Comparison of ENCODE assay signal across 11 cellular contexts in the genomic region with DNA sequence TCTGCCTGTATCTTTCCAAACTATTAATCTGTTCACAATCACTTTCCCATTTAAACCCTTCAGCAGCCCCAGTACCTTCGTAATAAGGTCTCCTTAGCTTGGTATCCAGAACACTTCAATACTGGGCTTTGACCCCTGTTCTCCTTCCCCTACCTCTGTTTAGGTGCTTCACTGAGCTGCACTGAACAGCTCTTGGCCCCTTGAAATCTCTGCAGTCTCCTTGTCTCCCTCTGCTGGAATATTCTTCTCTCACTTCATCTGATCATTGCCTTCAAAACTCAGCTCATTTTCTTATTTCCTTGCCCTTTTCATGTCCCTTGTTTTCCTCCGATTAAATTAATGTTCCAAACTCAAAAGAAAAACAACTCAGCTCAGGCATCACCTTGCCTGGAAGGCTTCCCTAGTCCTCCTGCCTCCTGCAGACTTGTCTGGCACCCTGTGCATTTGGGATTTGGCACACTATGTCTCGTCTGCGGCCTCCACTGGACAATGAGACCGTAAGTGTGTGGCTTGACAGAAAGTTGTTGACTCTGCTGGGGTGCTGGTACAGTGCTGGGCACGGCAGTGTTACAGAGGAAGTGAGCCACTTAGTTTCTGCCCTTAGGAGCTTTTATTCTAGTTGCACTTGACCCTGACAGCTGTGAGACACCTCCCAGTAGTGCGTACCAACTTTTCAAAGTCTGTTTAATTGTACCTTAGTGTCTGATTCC. TPM values are rescaled to one million over a fixed set of nuclear protein-coding genes. Genes with fewer than 3 reads are reported as not detected.
DNase-seq lines count a peak whose midpoint lies in the region; ATAC-seq and TF ChIP-seq lines count a peak whose summit lies in the region.
"Not testable (repeated sequence)": the region's sequence is repeated elsewhere in the genome, so short reads cannot be mapped to it uniquely, and the experiment has no call there.
"Had no signal": no experiment of that assay in that cellular context is flagged by ENCODE, and none has a peak within 500 bp of the region (broad histone marks: within the 10 kb centered on the region; RNA-seq: fewer than 3 reads in every experiment).

No MANE protein-coding gene starts in this region.

- H3K4me3 ChIP-seq in DND-41 (ENCODE audit: low read depth in 1 of 2, low read length in 2 of 2); cardiac muscle cell; mesendoderm (ENCODE audit: low read length); psoas muscle; thyroid gland (replicated peaks in 1 of 3): not testable (repeated sequence)

- CTCF ChIA-PET in WTC11 (lab: Charles Lee), result not testable (repeated sequence)

- not testable (repeated sequence) for H4K20me1 ChIP-seq in DND-41 (ENCODE audit: insufficient read depth, low read length)

- H3K27ac Mint-ChIP-seq in WTC11, result peak overlapping the region; percentile 81; the same call in 1 of the 2 replicates
- H3K27ac Mint-ChIP-seq in chondrocyte (ENCODE audit: unreplicated experiment), result peak overlapping the region; percentile 56

- H3K27me3 Mint-ChIP-seq in WTC11 (ENCODE audit: low read depth); chondrocyte (ENCODE audit: low read depth): not testable (repeated sequence)

- peak overlapping the region; percentile 42 for H3K56ac ChIP-seq in mesendoderm (ENCODE audit: low read length)

- H4K5ac ChIP-seq in mesendoderm (ENCODE audit: low read length), result not testable (repeated sequence)

- not testable (repeated sequence) for ATAC-seq in DND-41 (ENCODE audit: insufficient read depth, low read depth); WTC11; psoas muscle

- H3K36me3 ChIP-seq in DND-41 (ENCODE audit: insufficient read depth, low read length) (peaks cover 16% of the 10 kb centered on the region), psoas muscle (ENCODE audit: insufficient read depth in 1 of 2, low read depth in 1 of 2) (peaks cover 0 to 13% of the 10 kb centered on the region in 2 donors)
- H3K36me3 ChIP-seq in cardiac muscle cell; mesendoderm (ENCODE audit: control insufficient read depth, insufficient read depth, low read length); thyroid gland: not testable (repeated sequence)

- H2AFZ ChIP-seq in DND-41 (ENCODE audit: low read depth, low read length), result not testable (repeated sequence)

- TF ChIP-seq POLR2A in thyroid gland (IDR thresholded peaks at IDR 0.05), result not testable (repeated sequence)

- not testable (repeated sequence) for H3K4me2 ChIP-seq in DND-41 (ENCODE audit: insufficient read depth, low read length); mesendoderm (ENCODE audit: low read length)

- not testable (repeated sequence) for DNase-seq in DND-41; WTC11 (ENCODE audit: low spot score); chondrocyte (ENCODE audit: low spot score); mesendoderm; psoas muscle
- peak; percentile 8 for DNase-seq in MV-4-11 (lab: John Stamatoyannopoulos, UW)
- peak in 1 of 2 donors; percentile 13 for DNase-seq in cardiac muscle cell (ENCODE audit: low read depth in 1 of 2, low spot score in 1 of 2)
- DNase-seq in thyroid gland, result peak; percentile 77 to 81

- H3K4me3 Mint-ChIP-seq in WTC11; chondrocyte (ENCODE audit: unreplicated experiment): not testable (repeated sequence)

- WGBS in mesendoderm (ENCODE audit: extremely low coverage, insufficient coverage, low lambda C conversion rate), result no CpG with 5 or more reads among the region's 7 CpGs
- WGBS in psoas muscle, 3 donors, result 32 to 38% (median 36%) methylated on average over 6 of the region's 7 CpGs
- 16 to 19% methylated on average over 6 to 7 of the region's 7 CpGs for WGBS in thyroid gland, 2 donors

- POLR2A ChIA-PET in WTC11 (lab: Charles Lee), result interaction anchor here (0.7 kb wide), 1 partner anchor 281 kb away, joined by 3 read pairs; no protein-coding TSS in a partner anchor

- not testable (repeated sequence) for H3K27ac ChIP-seq in DND-41 (ENCODE audit: low read length); mesendoderm (ENCODE audit: low read depth, low read length)
- H3K27ac ChIP-seq in cardiac muscle cell, result peak overlapping the region; percentile 79
- peak overlapping the region; percentile 50 for H3K27ac ChIP-seq in psoas muscle
- H3K27ac ChIP-seq in thyroid gland, result peak overlapping the region; percentile 54 to 70 (median 69)

- H3K36me3 Mint-ChIP-seq in WTC11, result peaks cover 10% of the 10 kb centered on the region
- not testable (repeated sequence) for H3K36me3 Mint-ChIP-seq in chondrocyte (ENCODE audit: low read depth)

- H2BK15ac ChIP-seq in mesendoderm (replicated peaks; ENCODE audit: low read depth), result not testable (repeated sequence)

- H2BK5ac ChIP-seq in mesendoderm (ENCODE audit: low read length), result not testable (repeated sequence)

- H4K8ac ChIP-seq in mesendoderm (ENCODE audit: low read depth, low read length), result not testable (repeated sequence)

- H3K18ac ChIP-seq in mesendoderm (ENCODE audit: low read length), result not testable (repeated sequence)

- not testable (repeated sequence) for H3K27me3 ChIP-seq in DND-41 (ENCODE audit: insufficient read depth, low read length, poor library complexity); cardiac muscle cell; mesendoderm (ENCODE audit: insufficient read depth, low read length, poor library complexity); psoas muscle (ENCODE audit: insufficient read depth in 3 of 3, low read length in 2 of 3); thyroid gland

- H2AK5ac ChIP-seq in mesendoderm (ENCODE audit: low read length), result not testable (repeated sequence)

- not testable (repeated sequence) for H3K23ac ChIP-seq in mesendoderm (ENCODE audit: low read length)

- not testable (repeated sequence) for H2BK120ac ChIP-seq in mesendoderm (ENCODE audit: low read depth, low read length)

- H3K4ac ChIP-seq in mesendoderm (ENCODE audit: low read depth, low read length), result not testable (repeated sequence)

- not testable (repeated sequence) for H3K79me1 ChIP-seq in mesendoderm (ENCODE audit: low read length)

- not testable (repeated sequence) for H3K9ac ChIP-seq in DND-41 (ENCODE audit: low read depth, low read length); mesendoderm (ENCODE audit: low read length)

- H3K9me3 ChIP-seq in DND-41 (ENCODE audit: insufficient read depth, low read length, severe bottlenecking); cardiac muscle cell (ENCODE audit: low read depth); psoas muscle; thyroid gland: not testable (repeated sequence)

- peaks cover 52% of the 10 kb centered on the region for H3K4me1 Mint-ChIP-seq in WTC11
- H3K4me1 Mint-ChIP-seq in chondrocyte (ENCODE audit: low read depth), result peaks cover 49% of the 10 kb centered on the region

- intact Hi-C loops in psoas muscle (cut with DNase I), result loop anchor here in 1 of 2 donors (5.0 kb wide), 1 partner anchor 533 kb away; no protein-coding TSS in a partner anchor
- intact Hi-C loops in thyroid gland (cut with DNase I), result not testable (repeated sequence)

- H3K9me3 Mint-ChIP-seq in WTC11; chondrocyte (ENCODE audit: low read depth): not testable (repeated sequence)

- peak; percentile 17 for TF ChIP-seq CTCF in DND-41 (IDR thresholded peaks at IDR 0.05; ENCODE audit: borderline replicate concordance, extremely low read depth, low read length, poor library complexity, severe bottlenecking)
- not testable (repeated sequence) for TF ChIP-seq CTCF in WTC11 (IDR thresholded peaks at IDR 0.05)
- peak; percentile 68 for TF ChIP-seq CTCF in chondrocyte (IDR thresholded peaks at IDR 0.05)
- peak; percentile 18 for TF ChIP-seq CTCF in cardiac muscle cell (IDR thresholded peaks at IDR 0.05; ENCODE audit: low read depth, low read length)
- peak; percentile 6 for TF ChIP-seq CTCF in psoas muscle (IDR thresholded peaks at IDR 0.05)
- TF ChIP-seq CTCF in thyroid gland (IDR thresholded peaks at IDR 0.05), result peak in 1 of 6 experiments; percentile 22

- peaks cover 80% of the 10 kb centered on the region for H3K79me2 ChIP-seq in DND-41 (ENCODE audit: insufficient read depth, low read length)
- H3K79me2 ChIP-seq in mesendoderm (ENCODE audit: control insufficient read depth, insufficient read depth, low read length), result peaks cover 33% of the 10 kb centered on the region

- peaks cover 32% of the 10 kb centered on the region for H3K4me1 ChIP-seq in DND-41 (ENCODE audit: insufficient read depth, low read length)
- peaks cover 28% of the 10 kb centered on the region for H3K4me1 ChIP-seq in cardiac muscle cell (ENCODE audit: low read depth)
- H3K4me1 ChIP-seq in mesendoderm (ENCODE audit: control insufficient read depth, low read depth, low read length), result not testable (repeated sequence)
- H3K4me1 ChIP-seq in psoas muscle, result peaks cover 44% of the 10 kb centered on the region
- peaks cover 30 to 47% of the 10 kb centered on the region in 2 donors for H3K4me1 ChIP-seq in thyroid gland

RNA-seq across cellular contexts. Expression of a gene that starts 4.2 kb away (rescaled TPM):
- 44.6 to 51.0 TPM (median 45.2 TPM) in 3 replicates for total RNA-seq in WTC11 (2021)
- 78.7 to 92.6 TPM (median 91.3 TPM) in 3 replicates for total RNA-seq in chondrocyte
- total RNA-seq in cardiac muscle cell, result 36.9 and 43.2 TPM in 2 replicates
- polyA plus RNA-seq in cardiac muscle cell, result 19.7 and 26.9 TPM in 2 replicates
- 26.3 TPM for polyA plus RNA-seq in mesendoderm (2013, experiment 1 of 2)
- polyA plus RNA-seq in mesendoderm (2013, experiment 2 of 2), result 26.9 TPM
- total RNA-seq in psoas muscle, result 10 to 100 TPM; 23.6 to 29.9 (median 28.5) TPM
- 10 to 100 TPM in 1 of 3 donors, 1 to 10 TPM in 2; 6.8 to 17.6 (median 7.8) TPM for polyA plus RNA-seq in psoas muscle
- total RNA-seq in thyroid gland, result 100 to 1,000 TPM in 1 of 4 donors, 10 to 100 TPM in 3; 65.2 to 102 (median 69.2) TPM

RNA-seq across cellular contexts. Expression of a gene that starts 30.0 kb away (rescaled TPM):
- 0.09 to 0.32 TPM (median 0.20 TPM) in 3 replicates for total RNA-seq in WTC11 (2021)
- 30.7 to 47.2 TPM (median 37.5 TPM) in 3 replicates for total RNA-seq in chondrocyte
- 0.21 and 0.35 TPM in 2 replicates for total RNA-seq in cardiac muscle cell
- 2.3 and 3.6 TPM in 2 replicates for polyA plus RNA-seq in cardiac muscle cell
- 0.11 TPM for polyA plus RNA-seq in mesendoderm (2013, experiment 1 of 2)
- polyA plus RNA-seq in mesendoderm (2013, experiment 2 of 2), result not detected
- total RNA-seq in psoas muscle, result 10 to 100 TPM in 2 of 4 donors, 1 to 10 TPM in 2; 7.3 to 11.3 (median 9.0) TPM
- polyA plus RNA-seq in psoas muscle, result 10 to 100 TPM in 1 of 3 donors, 1 to 10 TPM in 2; 9.3 to 13.7 (median 9.8) TPM
- 10 to 100 TPM; 59.0 to 99.3 (median 86.3) TPM for total RNA-seq in thyroid gland
- total RNA-seq: activated naive CD4-positive, alpha-beta T cell treated with anti-CD3 and anti-CD28 coated beads for 36 hours; H4; PC-9 had no signal
